In genomic region chr3:108223928-108224327, GRCh38 we compare ENCODE assay signal across 10 cellular contexts.
DNase-seq lines count a peak whose midpoint lies in the region; ATAC-seq and TF ChIP-seq lines count a peak whose summit lies in the region.
"Had no signal": no experiment of that assay in that cellular context is flagged by ENCODE, and none has a peak within 500 bp of the region (broad histone marks: within the 10 kb centered on the region; RNA-seq: fewer than 3 reads in every experiment).

No MANE protein-coding gene starts in this region.

- TF ChIP-seq CTCF in Loucy (conservative IDR thresholded peaks at IDR 0.05; ENCODE audit: low read length): no peak

- H4K20me1 ChIP-seq in Loucy (ENCODE audit: insufficient read depth, low read length, poor library complexity, severe bottlenecking): no peaks in the 10 kb centered on the region

- H3K4me1 ChIP-seq in Loucy (ENCODE audit: insufficient read depth, low read length, poor library complexity, severe bottlenecking) (peaks cover 29% of the 10 kb centered on the region), mucosa of rectum (ENCODE audit: control insufficient read depth in 2 of 2, insufficient read depth in 2 of 2, low read length in 2 of 2) (peaks cover 7 to 21% of the 10 kb centered on the region in 2 donors)

- no peaks in the 10 kb centered on the region for H3K9me3 Mint-ChIP-seq in activated naive CD8-positive, alpha-beta T cell treated with anti-CD3 and anti-CD28 coated beads, Interleukin-2, amount 50 U/mL, for 24 hours

- H3K4me2 ChIP-seq in Loucy (ENCODE audit: low read depth, low read length, poor library complexity, severe bottlenecking): peak overlapping the region; percentile 85

- H3K4me3 ChIP-seq in Loucy (ENCODE audit: low read length, poor library complexity, severe bottlenecking) (peak overlapping the region; percentile 80), mucosa of rectum (ENCODE audit: low read length in 2 of 2) (peak overlapping the region in 1 of 2 donors; percentile 87)

- no peaks in the 10 kb centered on the region for H3K36me3 Mint-ChIP-seq in activated naive CD8-positive, alpha-beta T cell treated with anti-CD3 and anti-CD28 coated beads, Interleukin-2, amount 50 U/mL, for 24 hours (ENCODE audit: low read depth)

- H3K9ac ChIP-seq in Loucy (ENCODE audit: low read depth, low read length, poor library complexity, severe bottlenecking) (peak overlapping the region; percentile 74), mucosa of rectum (ENCODE audit: low read depth in 1 of 2, low read length in 2 of 2) (peak overlapping the region; percentile 3 to 4)

- no peak for ATAC-seq in activated naive CD8-positive, alpha-beta T cell treated with anti-CD3 and anti-CD28 coated beads, Interleukin-2, amount 50 U/mL, for 24 hours
- no peak for ATAC-seq in GM21825 (IDR thresholded peaks at IDR 0.05; ENCODE audit: unreplicated experiment)

- peak; percentile 30 for DNase-seq in Ammon's horn (ENCODE audit: low spot score)
- DNase-seq in activated naive CD8-positive, alpha-beta T cell treated with anti-CD3 and anti-CD28 coated beads, Interleukin-2, amount 50 U/mL, for 24 hours: no peak
- no peak for DNase-seq in NCI-H1694 (lab: John Stamatoyannopoulos, UW)
- DNase-seq in NCI-H1048 (lab: John Stamatoyannopoulos, UW): no peak
- DNase-seq in GDM1 (lab: John Stamatoyannopoulos, UW): no peak
- DNase-seq: NCI-H748 treated with DMSO at 0.1 percent for 48 hours had no signal

- no peaks in the 10 kb centered on the region for H3K79me2 ChIP-seq in Loucy (ENCODE audit: insufficient read depth, low read length)

- H3K9me3 ChIP-seq in Loucy (ENCODE audit: insufficient read depth, low read depth, low read length) (no peaks in the 10 kb centered on the region), mucosa of rectum (ENCODE audit: control insufficient read depth in 2 of 2, low read length in 2 of 2) (no peaks in the 10 kb centered on the region)

- no peaks in the 10 kb centered on the region for H3K27me3 ChIP-seq in Loucy (ENCODE audit: insufficient read depth, low read length, poor library complexity, severe bottlenecking)
- H3K27me3 ChIP-seq in mucosa of rectum (ENCODE audit: control insufficient read depth in 2 of 2, insufficient read depth in 2 of 2, low read length in 2 of 2): no peaks in the 10 kb centered on the region

- peaks cover 46% of the 10 kb centered on the region for H3K4me1 Mint-ChIP-seq in activated naive CD8-positive, alpha-beta T cell treated with anti-CD3 and anti-CD28 coated beads, Interleukin-2, amount 50 U/mL, for 24 hours

- H3K27ac ChIP-seq in mucosa of rectum (ENCODE audit: low read depth in 2 of 2, low read length in 2 of 2): peak overlapping the region in 1 of 2 donors; percentile 76

- peak overlapping the region; percentile 99 for H3K27ac Mint-ChIP-seq in activated naive CD8-positive, alpha-beta T cell treated with anti-CD3 and anti-CD28 coated beads, Interleukin-2, amount 50 U/mL, for 24 hours
- H3K27ac Mint-ChIP-seq: progenitor cell of endocrine pancreas had no signal

- no peaks in the 10 kb centered on the region for H3K36me3 ChIP-seq in Loucy (ENCODE audit: insufficient read depth, low read length)
- no peaks in the 10 kb centered on the region for H3K36me3 ChIP-seq in mucosa of rectum (ENCODE audit: control insufficient read depth in 2 of 2, insufficient read depth in 2 of 2, low read length in 2 of 2)

- no peaks in the 10 kb centered on the region for H3K9me2 ChIP-seq in Loucy (replicated peaks; ENCODE audit: low read depth, low read length)

- no peaks in the 10 kb centered on the region for H3K27me3 Mint-ChIP-seq in activated naive CD8-positive, alpha-beta T cell treated with anti-CD3 and anti-CD28 coated beads, Interleukin-2, amount 50 U/mL, for 24 hours

- peak overlapping the region; percentile 99 for H3K4me3 Mint-ChIP-seq in activated naive CD8-positive, alpha-beta T cell treated with anti-CD3 and anti-CD28 coated beads, Interleukin-2, amount 50 U/mL, for 24 hours

- peak overlapping the region; percentile 61 for H2AFZ ChIP-seq in Loucy (ENCODE audit: low read length)

- H3F3A ChIP-seq in Loucy (ENCODE audit: low read depth): no peaks in the 10 kb centered on the region
